ENCODE assay signal across 1 cellular context in genomic region chr1:220929304-220929703, GRCh38.
TF ChIP-seq lines count a peak whose summit lies in the region.

No MANE protein-coding gene starts in this region.

TF ChIP-seq in HepG2, 621 proteins besides CTCF, POLR2A, EP300 and RAD21 (continued from another document):
- TF ChIP-seq ZBTB10 (CRISPR knock-in tag; IDR thresholded peaks at IDR 0.05; ENCODE audit: borderline replicate concordance) = no peak
- no peak for TF ChIP-seq NFKB2 (CRISPR knock-in tag; IDR thresholded peaks at IDR 0.05; ENCODE audit: borderline replicate concordance)
- no peak for TF ChIP-seq PHF21A (CRISPR knock-in tag; IDR thresholded peaks at IDR 0.05)
- no peak for TF ChIP-seq ZNF362 (CRISPR knock-in tag; IDR thresholded peaks at IDR 0.05; ENCODE audit: borderline replicate concordance)
TF ChIP-seq in HepG2: peak in this region for 0.
